ENCODE assay signal across 36 cellular contexts in genomic region chr6:135426833-135427232, GRCh38.
"Had no signal": no experiment of that assay in that cellular context is flagged by ENCODE, and none has a peak within 500 bp of the region (broad histone marks: within the 10 kb centered on the region; RNA-seq: fewer than 3 reads in every experiment).

No MANE protein-coding gene starts in this region.

- FAIRE-seq: astrocyte had no signal

- H3K4me3 Mint-ChIP-seq: activated B cell treated with CpG ODN at 0.5 μM for 24 hours; activated CD4-positive, alpha-beta memory T cell treated with anti-CD3 and anti-CD28 coated beads for 36 hours; activated CD4-positive, alpha-beta T cell treated with anti-CD3 and anti-CD28 coated beads, Interleukin-2, amount 10 ng/mL, durations not matched to agents 24 days and 14 days; activated CD8-positive, alpha-beta T cell treated with anti-CD3 and anti-CD28 coated beads for 36 hours; activated naive CD4-positive, alpha-beta T cell treated with anti-CD3 and anti-CD28 coated beads for 36 hours; activated naive CD8-positive, alpha-beta T cell treated with anti-CD3 and anti-CD28 coated beads for 36 hours; activated T-cell treated with anti-CD3 and anti-CD28 coated beads, Interleukin-2, amount 50 U/mL, for 4 hours; activated T-cell treated with anti-CD3 and anti-CD28 coated beads, Interleukin-2, amount 50 U/mL, for 72 hours; activated T-helper 1 cell treated with anti-CD3 and anti-CD28 coated beads, Interleukin-12 subunit alpha, Interleukin-12 subunit beta, Interleukin-2, Interleukin-4 antibody, amounts not matched to agents 30 ng/mL and 10 ng/mL and 1 ng/mL, durations not matched to agents 14 hours and 24 hours and 36 hours; activated T-helper 17 cell treated with anti-CD3 and anti-CD28 coated beads, Interleukin-2, amount 50 U/mL, for 72 hours; T-helper 1 cell treated with Interleukin-12 subunit alpha and Interleukin-12 subunit beta and Interleukin-4 antibody, amounts not matched to agents 30 μg/mL and 1 μg/mL, for 36 hours; T-helper 2 cell treated with Interferon-gamma antibody and Interleukin-4, amounts not matched to agents 5 μg/mL and 100 μg/mL, for 36 hours had no signal

- H3K4me3 ChIP-seq: adrenal gland, body of pancreas, breast epithelium had no signal

- H3K27me3 Mint-ChIP-seq: activated B cell treated with CpG ODN at 0.5 μM for 24 hours; activated CD4-positive, alpha-beta memory T cell treated with anti-CD3 and anti-CD28 coated beads for 36 hours; activated CD4-positive, alpha-beta T cell treated with anti-CD3 and anti-CD28 coated beads, Interleukin-2, amount 10 ng/mL, durations not matched to agents 24 days and 14 days; activated CD8-positive, alpha-beta T cell treated with anti-CD3 and anti-CD28 coated beads for 36 hours; activated naive CD8-positive, alpha-beta T cell treated with anti-CD3 and anti-CD28 coated beads for 36 hours; activated T-helper 17 cell treated with anti-CD3 and anti-CD28 coated beads, Interleukin-2, amount 50 U/mL, for 72 hours had no signal

- H3K4me1 Mint-ChIP-seq: activated B cell treated with CpG ODN at 0.5 μM for 24 hours; activated T-helper 17 cell treated with anti-CD3 and anti-CD28 coated beads, Interleukin-2, amount 50 U/mL, for 72 hours had no signal

- H3K36me3 ChIP-seq: adrenal gland, brain microvascular endothelial cell had no signal

- H3K36me3 Mint-ChIP-seq: activated naive CD4-positive, alpha-beta T cell treated with anti-CD3 and anti-CD28 coated beads, Interleukin-2, amount 50 U/mL, for 72 hours had no signal

- H3K27me3 ChIP-seq: adrenal gland, body of pancreas, brain microvascular endothelial cell, breast epithelium had no signal

- ATAC-seq: activated CD8-positive, alpha-beta T cell treated with anti-CD3 and anti-CD28 coated beads for 36 hours; activated naive CD4-positive, alpha-beta T cell treated with anti-CD3 and anti-CD28 coated beads, Interleukin-2, amount 50 U/mL, for 72 hours; activated T-cell treated with anti-CD3 and anti-CD28 coated beads, Interleukin-2, amount 50 U/mL, for 4 hours; activated T-cell treated with anti-CD3 and anti-CD28 coated beads, Interleukin-2, amount 50 U/mL, for 72 hours; activated T-helper 17 cell treated with anti-CD3 and anti-CD28 coated beads, Interleukin-2, amount 50 U/mL, for 72 hours; body of pancreas had no signal

- H3K9me3 Mint-ChIP-seq: activated B cell treated with CpG ODN at 0.5 μM for 24 hours; activated CD4-positive, alpha-beta memory T cell treated with anti-CD3 and anti-CD28 coated beads for 36 hours; activated CD4-positive, alpha-beta T cell treated with anti-CD3 and anti-CD28 coated beads, Interleukin-2, amount 10 ng/mL, durations not matched to agents 24 days and 14 days; activated CD8-positive, alpha-beta T cell treated with anti-CD3 and anti-CD28 coated beads for 36 hours; activated naive CD4-positive, alpha-beta T cell treated with anti-CD3 and anti-CD28 coated beads for 36 hours; activated naive CD4-positive, alpha-beta T cell treated with anti-CD3 and anti-CD28 coated beads, Interleukin-2, amount 50 U/mL, for 72 hours; activated naive CD8-positive, alpha-beta T cell treated with anti-CD3 and anti-CD28 coated beads for 36 hours; activated T-cell treated with anti-CD3 and anti-CD28 coated beads, Interleukin-2, amount 50 U/mL, for 4 hours; activated T-cell treated with anti-CD3 and anti-CD28 coated beads, Interleukin-2, amount 50 U/mL, for 72 hours; activated T-helper 1 cell treated with anti-CD3 and anti-CD28 coated beads, Interleukin-12 subunit alpha, Interleukin-12 subunit beta, Interleukin-2, Interleukin-4 antibody, amounts not matched to agents 30 ng/mL and 10 ng/mL and 1 ng/mL, durations not matched to agents 14 hours and 24 hours and 36 hours; activated T-helper 17 cell treated with anti-CD3 and anti-CD28 coated beads, Interleukin-2, amount 50 U/mL, for 72 hours; T-helper 1 cell treated with Interleukin-12 subunit alpha and Interleukin-12 subunit beta and Interleukin-4 antibody, amounts not matched to agents 30 μg/mL and 1 μg/mL, for 36 hours; T-helper 2 cell treated with Interferon-gamma antibody and Interleukin-4, amounts not matched to agents 5 μg/mL and 100 μg/mL, for 36 hours had no signal

- H3K4me1 ChIP-seq: adrenal gland, body of pancreas, breast epithelium had no signal

- DNase-seq: activated B cell treated with CpG ODN at 0.5 μM for 24 hours; activated CD4-positive, alpha-beta memory T cell treated with anti-CD3 and anti-CD28 coated beads for 36 hours; activated CD4-positive, alpha-beta T cell treated with anti-CD3 and anti-CD28 coated beads for 4 hours; activated CD4-positive, alpha-beta T cell treated with anti-CD3 and anti-CD28 coated beads, Interleukin-2, amount 10 ng/mL, durations not matched to agents 24 days and 14 days; activated CD4-positive, alpha-beta T cell treated with anti-CD3 and anti-CD28 coated beads, Interleukin-2, amount 50 U/mL, for 1 hour; activated CD4-positive, alpha-beta T cell treated with anti-CD3 and anti-CD28 coated beads, Interleukin-2, amount 50 U/mL, for 4 hours; activated CD4-positive, CD25-positive, alpha-beta regulatory T cell treated with anti-CD3 and anti-CD28 coated beads, Interleukin-2, amount 50 U/mL, for 72 hours; activated CD8-positive, alpha-beta memory T cell treated with anti-CD3 and anti-CD28 coated beads, Interleukin-2, amount 50 U/mL, for 4 hours; activated CD8-positive, alpha-beta T cell treated with anti-CD3 and anti-CD28 coated beads for 36 hours; activated effector memory CD4-positive, alpha-beta T cell treated with anti-CD3 and anti-CD28 coated beads, Interleukin-2, amount 50 U/mL, for 16 hours; activated gamma-delta T cell treated with Interleukin-2 at 50 U/mL for 16 hours; activated naive CD4-positive, alpha-beta T cell; activated naive CD4-positive, alpha-beta T cell treated with anti-CD3 and anti-CD28 coated beads for 36 hours; activated naive CD4-positive, alpha-beta T cell treated with anti-CD3 and anti-CD28 coated beads, Interleukin-2, amount 50 U/mL, for 16 hours; activated naive CD8-positive, alpha-beta T cell treated with anti-CD3 and anti-CD28 coated beads for 36 hours; activated T-cell treated with anti-CD3 and anti-CD28 coated beads for 4 hours; activated T-cell treated with anti-CD3 and anti-CD28 coated beads, Interleukin-2, amount 50 U/mL, for 1 hour; activated T-cell treated with anti-CD3 and anti-CD28 coated beads, Interleukin-2, amount 50 U/mL, for 4 hours; activated T-cell treated with anti-CD3 and anti-CD28 coated beads, Interleukin-2, amount 50 U/mL, for 72 hours; adrenal gland; amniotic stem cell; aorta; body of pancreas; brain microvascular endothelial cell; central memory CD4-positive, alpha-beta T cell; T-helper 1 cell; T-helper 2 cell; T-helper 9 cell had no signal

- H3K27ac ChIP-seq: adrenal gland, body of pancreas, brain microvascular endothelial cell, breast epithelium, VCaP had no signal

- H3K27ac Mint-ChIP-seq: activated B cell treated with CpG ODN at 0.5 μM for 24 hours; activated CD4-positive, alpha-beta memory T cell treated with anti-CD3 and anti-CD28 coated beads for 36 hours; activated CD4-positive, alpha-beta T cell treated with anti-CD3 and anti-CD28 coated beads, Interleukin-2, amount 10 ng/mL, durations not matched to agents 24 days and 14 days; activated CD8-positive, alpha-beta T cell treated with anti-CD3 and anti-CD28 coated beads for 36 hours; activated naive CD4-positive, alpha-beta T cell treated with anti-CD3 and anti-CD28 coated beads for 36 hours; activated naive CD4-positive, alpha-beta T cell treated with anti-CD3 and anti-CD28 coated beads, Interleukin-2, amount 50 U/mL, for 72 hours; activated naive CD8-positive, alpha-beta T cell treated with anti-CD3 and anti-CD28 coated beads for 36 hours; activated T-cell treated with anti-CD3 and anti-CD28 coated beads, Interleukin-2, amount 50 U/mL, for 72 hours; activated T-helper 1 cell treated with anti-CD3 and anti-CD28 coated beads, Interleukin-12 subunit alpha, Interleukin-12 subunit beta, Interleukin-2, Interleukin-4 antibody, amounts not matched to agents 30 ng/mL and 10 ng/mL and 1 ng/mL, durations not matched to agents 14 hours and 24 hours and 36 hours; activated T-helper 17 cell treated with anti-CD3 and anti-CD28 coated beads, Interleukin-2, amount 50 U/mL, for 72 hours; T-helper 1 cell treated with Interleukin-12 subunit alpha and Interleukin-12 subunit beta and Interleukin-4 antibody, amounts not matched to agents 30 μg/mL and 1 μg/mL, for 36 hours; T-helper 2 cell treated with Interferon-gamma antibody and Interleukin-4, amounts not matched to agents 5 μg/mL and 100 μg/mL, for 36 hours had no signal

- H3K9me3 ChIP-seq: adrenal gland, body of pancreas, breast epithelium had no signal
